In the genomic region with DNA sequence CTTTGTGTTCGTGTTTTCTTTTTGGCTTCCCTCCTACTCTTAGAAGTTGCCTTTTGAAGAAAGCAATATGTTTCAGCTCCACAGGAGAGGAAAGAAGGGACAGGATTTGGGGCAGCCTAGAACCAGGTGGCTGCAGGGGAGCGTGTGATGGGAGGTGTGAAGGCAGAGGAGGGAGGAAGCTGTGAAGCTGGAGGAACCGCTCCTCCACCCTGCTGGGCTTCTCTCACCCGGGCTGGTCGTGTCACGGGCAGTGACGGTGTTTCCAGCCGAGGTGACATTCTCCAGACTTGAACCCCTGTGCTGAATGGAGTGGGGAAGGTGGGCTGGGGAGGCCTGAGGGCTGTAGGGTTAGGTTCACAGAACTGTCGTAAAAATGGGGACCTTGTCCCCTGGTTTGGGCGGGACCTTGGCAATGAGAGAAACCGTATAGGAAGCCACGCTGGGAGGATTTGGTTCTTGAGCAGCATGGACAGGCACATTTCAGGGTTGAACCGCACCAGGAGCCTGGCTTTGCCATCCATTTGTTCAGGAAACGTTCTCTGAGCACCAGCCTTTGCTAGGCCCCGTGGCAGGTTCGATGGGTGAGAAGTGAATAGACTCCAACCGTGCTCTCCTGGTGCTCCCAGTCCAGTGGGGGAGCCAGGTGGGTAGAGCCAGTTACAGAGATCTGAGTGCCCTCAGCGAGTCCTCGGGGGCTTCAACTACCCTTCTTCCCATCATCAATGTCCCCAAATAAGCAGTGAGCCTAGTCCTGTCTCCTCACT, we compare ENCODE assay signal across 23 cellular contexts.
"Had no signal": no experiment of that assay in that cellular context is flagged by ENCODE, and none has a peak within 500 bp of the region (broad histone marks: within the 10 kb centered on the region; RNA-seq: fewer than 3 reads in every experiment).

No MANE protein-coding gene starts in this region.

- H3K9me3 ChIP-seq: esophagus muscularis mucosa, left ventricle myocardium inferior, right lobe of liver, thoracic aorta, upper lobe of left lung had no signal

- H3K27me3 ChIP-seq: esophagus muscularis mucosa, hepatocyte, right lobe of liver, upper lobe of left lung had no signal

- DNase-seq: activated CD4-positive, alpha-beta T cell treated with anti-CD3 and anti-CD28 coated beads, Interleukin-2, amount 10 ng/mL, durations not matched to agents 7 days and 5 days; activated CD4-positive, CD25-positive, alpha-beta regulatory T cell treated with anti-CD3 and anti-CD28 coated beads, Interleukin-2, amount 50 U/mL, for 72 hours; activated effector memory CD4-positive, alpha-beta T cell treated with Interleukin-2 at 50 U/mL for 16 hours; activated naive CD4-positive, alpha-beta T cell treated with anti-CD3 and anti-CD28 coated beads, Interleukin-2, amount 50 U/mL, for 16 hours; activated T-cell treated with anti-CD3 and anti-CD28 coated beads, Interleukin-2, amount 50 U/mL, for 24 hours; central memory CD4-positive, alpha-beta T cell; dermis blood vessel endothelial cell; effector CD8-positive, alpha-beta T cell; glutamatergic neuron; left ventricle myocardium inferior; midbrain; occipital lobe; right lobe of liver; stimulated activated CD4-positive, alpha-beta T cell treated with anti-CD3 and anti-CD28 coated beads, Interleukin-2, amount 100 ng/mL, for 24 hours; stimulated activated naive CD4-positive, alpha-beta T cell treated with Interleukin-2 at 50 U/mL for 16 hours; upper lobe of left lung had no signal

- H3K4me3 ChIP-seq: esophagus muscularis mucosa, hepatocyte, left ventricle myocardium inferior, right lobe of liver, skin epidermis, thoracic aorta, upper lobe of left lung had no signal

- H3K9me3 Mint-ChIP-seq: activated CD4-positive, alpha-beta T cell treated with anti-CD3 and anti-CD28 coated beads, Interleukin-2, amount 10 ng/mL, durations not matched to agents 7 days and 5 days; activated T-cell treated with anti-CD3 and anti-CD28 coated beads, Interleukin-2, amount 50 U/mL, for 24 hours; T-helper 1 cell treated with Interleukin-12 subunit alpha and Interleukin-12 subunit beta and Interleukin-4 antibody, amounts not matched to agents 30 μg/mL and 1 μg/mL, for 36 hours had no signal

- H3K27me3 Mint-ChIP-seq: activated CD4-positive, alpha-beta T cell treated with anti-CD3 and anti-CD28 coated beads, Interleukin-2, amount 10 ng/mL, durations not matched to agents 7 days and 5 days; activated T-cell treated with anti-CD3 and anti-CD28 coated beads, Interleukin-2, amount 50 U/mL, for 24 hours had no signal

- FAIRE-seq: astrocyte, frontal cortex had no signal

- ATAC-seq: right lobe of liver had no signal

- H3K27ac ChIP-seq: esophagus muscularis mucosa, hepatocyte, left ventricle myocardium inferior, right lobe of liver, thoracic aorta had no signal

- H3K36me3 ChIP-seq: left ventricle myocardium inferior, right lobe of liver, thoracic aorta had no signal

- H3K4me3 Mint-ChIP-seq: activated CD4-positive, alpha-beta T cell treated with anti-CD3 and anti-CD28 coated beads, Interleukin-2, amount 10 ng/mL, durations not matched to agents 7 days and 5 days; activated T-cell treated with anti-CD3 and anti-CD28 coated beads, Interleukin-2, amount 50 U/mL, for 24 hours; T-helper 1 cell treated with Interleukin-12 subunit alpha and Interleukin-12 subunit beta and Interleukin-4 antibody, amounts not matched to agents 30 μg/mL and 1 μg/mL, for 36 hours had no signal

- H3K27ac Mint-ChIP-seq: activated T-cell treated with anti-CD3 and anti-CD28 coated beads, Interleukin-2, amount 50 U/mL, for 24 hours; T-helper 1 cell treated with Interleukin-12 subunit alpha and Interleukin-12 subunit beta and Interleukin-4 antibody, amounts not matched to agents 30 μg/mL and 1 μg/mL, for 36 hours had no signal
